21 cellular contexts compared by ENCODE assay signal in genomic region chr12:95796225-95796981, GRCh38. TPM values are rescaled to one million over a fixed set of nuclear protein-coding genes. Genes with fewer than 3 reads are reported as not detected.
A peak's percentile ranks its signal among the peaks of the same experiment; 100 is the strongest.
DNase-seq lines count a peak whose midpoint lies in the region; ATAC-seq, FAIRE-seq and TF ChIP-seq lines count a peak whose summit lies in the region.
"Had no signal": no experiment of that assay in that cellular context is flagged by ENCODE, and none has a peak within 500 bp of the region (broad histone marks: within the 10 kb centered on the region; RNA-seq: fewer than 3 reads in every experiment).

No MANE protein-coding gene starts in this region.

- no peaks in the 10 kb centered on the region for H3K36me3 Mint-ChIP-seq in astrocyte (ENCODE audit: low read depth, unreplicated experiment)

- no peak overlapping the region for H3K9ac ChIP-seq in astrocyte (ENCODE audit: low read length)
- H3K9ac ChIP-seq in kidney (ENCODE audit: low read length in 2 of 2): no peak overlapping the region

- TF ChIP-seq EP300 in upper lobe of left lung (IDR thresholded peaks at IDR 0.05): no peak

- TF ChIP-seq POLR2A in upper lobe of left lung (IDR thresholded peaks at IDR 0.05): no peak

- H3K36me3 ChIP-seq in astrocyte (ENCODE audit: insufficient read depth, low read length) (no peaks in the 10 kb centered on the region), upper lobe of left lung (no peaks in the 10 kb centered on the region), kidney (ENCODE audit: control insufficient read depth in 1 of 2, insufficient read depth in 2 of 2, low read length in 2 of 2) (no peaks in the 10 kb centered on the region)

- WGBS in upper lobe of left lung, 2 donors: 73 to 76% methylated on average over 4 of the region's 4 CpGs

- H3K9me3 ChIP-seq in astrocyte (ENCODE audit: insufficient read depth, low read depth, low read length): no peaks in the 10 kb centered on the region
- H3K9me3 ChIP-seq in upper lobe of left lung: no peaks in the 10 kb centered on the region
- H3K9me3 ChIP-seq in kidney (ENCODE audit: control insufficient read depth in 1 of 2, low read length in 2 of 2): no peaks in the 10 kb centered on the region
- H3K9me3 ChIP-seq: testis had no signal

- DNase-seq in LHCN-M2 (ENCODE audit: low read depth) (peak; percentile 13), astrocyte (ENCODE audit: low read depth) (no peak), left lobe of liver (ENCODE audit: low spot score) (peak; percentile 51), upper lobe of left lung (peak in 1 of 2 donors; percentile 65), kidney (no peak)
- DNase-seq: activated CD8-positive, alpha-beta T cell treated with anti-CD3 and anti-CD28 coated beads for 36 hours; activated T-cell treated with anti-CD3 and anti-CD28 coated beads, Interleukin-2, amount 50 U/mL, for 72 hours; NCI-H187; NK-92 treated with Interleukin-12 subunit alpha and Interleukin-12 subunit beta, amount 100 ng/mL, for 24 hours; posterior cingulate gyrus; Right ventricle myocardium superior; stimulated activated CD4-positive, alpha-beta T cell treated with anti-CD3 and anti-CD28 coated beads, Interleukin-4, amount 100 ng/mL, for 4 hours; stimulated activated CD8-positive, alpha-beta memory T cell treated with anti-CD3 and anti-CD28 coated beads, Interleukin-4, amount 100 ng/mL, for 48 hours; T-helper 1 cell; testis had no signal

- H3K4me1 ChIP-seq in astrocyte (ENCODE audit: insufficient read depth, low read length): peaks cover 2% of the 10 kb centered on the region
- peaks cover 0 to 6% (median 2%) of the 10 kb centered on the region in 4 donors for H3K4me1 ChIP-seq in upper lobe of left lung
- H3K4me1 ChIP-seq in kidney (ENCODE audit: control insufficient read depth in 1 of 2, insufficient read depth in 1 of 2, low read depth in 1 of 2, low read length in 2 of 2): peaks cover 2 to 7% of the 10 kb centered on the region in 2 donors

- TF ChIP-seq CTCF in astrocyte (IDR thresholded peaks at IDR 0.05; ENCODE audit: insufficient read depth, low read depth, low read length) (no peak), upper lobe of left lung (IDR thresholded peaks at IDR 0.05) (no peak), kidney (IDR thresholded peaks at IDR 0.05; ENCODE audit: borderline replicate concordance, extremely low read depth, insufficient read depth) (no peak)

- H4K20me1 ChIP-seq in astrocyte (ENCODE audit: insufficient read depth, low read length): no peaks in the 10 kb centered on the region

- no peak overlapping the region for H3K4me3 Mint-ChIP-seq in astrocyte (ENCODE audit: unreplicated experiment)
- H3K4me3 Mint-ChIP-seq: activated CD8-positive, alpha-beta T cell treated with anti-CD3 and anti-CD28 coated beads for 36 hours; activated T-cell treated with anti-CD3 and anti-CD28 coated beads, Interleukin-2, amount 50 U/mL, for 72 hours; GM23338 had no signal

- intact Hi-C loops in kidney (cut with DNase I): no loop called here

- H3K27ac ChIP-seq in astrocyte (ENCODE audit: low read depth, low read length): no peak overlapping the region
- H3K27ac ChIP-seq in upper lobe of left lung: peak overlapping the region in 2 of 4 donors; percentile 52 to 59
- H3K27ac ChIP-seq in kidney (ENCODE audit: low read depth in 2 of 2, low read length in 2 of 2): no peak overlapping the region
- H3K27ac ChIP-seq: hepatocyte, testis, VCaP had no signal

- H3K4me2 ChIP-seq in astrocyte (ENCODE audit: low read length): no peak overlapping the region
- H3K4me2 ChIP-seq: GM23338, hepatocyte, smooth muscle cell had no signal

- FAIRE-seq in astrocyte (lab: Jason Lieb, UNC): no peak
- no peak for FAIRE-seq in kidney (lab: Jason Lieb, UNC)

- H3K27me3 ChIP-seq in astrocyte (ENCODE audit: insufficient read depth, low read length) (peaks cover 5% of the 10 kb centered on the region), upper lobe of left lung (no peaks in the 10 kb centered on the region)
- H3K27me3 ChIP-seq: testis had no signal

- peak overlapping the region; percentile 41 for H3K27ac Mint-ChIP-seq in astrocyte (ENCODE audit: unreplicated experiment)
- H3K27ac Mint-ChIP-seq: activated CD8-positive, alpha-beta T cell treated with anti-CD3 and anti-CD28 coated beads for 36 hours; activated T-cell treated with anti-CD3 and anti-CD28 coated beads, Interleukin-2, amount 50 U/mL, for 72 hours; GM23338 had no signal

- H3K79me2 ChIP-seq in astrocyte (ENCODE audit: insufficient read depth, low read length): no peaks in the 10 kb centered on the region
- H3K79me2 ChIP-seq: hepatocyte had no signal

- no peaks in the 10 kb centered on the region for H3K9me3 Mint-ChIP-seq in astrocyte (ENCODE audit: unreplicated experiment)
- H3K9me3 Mint-ChIP-seq: activated CD8-positive, alpha-beta T cell treated with anti-CD3 and anti-CD28 coated beads for 36 hours; activated T-cell treated with anti-CD3 and anti-CD28 coated beads, Interleukin-2, amount 50 U/mL, for 72 hours; GM23338 had no signal

- no peak overlapping the region for H2AFZ ChIP-seq in astrocyte (ENCODE audit: low read depth, low read length)
- H2AFZ ChIP-seq: GM23338, hepatocyte had no signal

- no peak overlapping the region for H3K4me3 ChIP-seq in astrocyte (ENCODE audit: insufficient read depth, low read depth, low read length)
- H3K4me3 ChIP-seq in upper lobe of left lung: no peak overlapping the region
- H3K4me3 ChIP-seq in kidney (ENCODE audit: low read length in 2 of 2): no peak overlapping the region
- H3K4me3 ChIP-seq: GM23338, hepatocyte, smooth muscle cell, testis had no signal

- ATAC-seq in left lobe of liver (peak; percentile 81), upper lobe of left lung (ENCODE audit: low FRiP score in 2 of 2) (peak; percentile 36 to 73), GM21423 (IDR thresholded peaks at IDR 0.05; ENCODE audit: unreplicated experiment) (no peak), GM18868 (IDR thresholded peaks at IDR 0.05; ENCODE audit: unreplicated experiment) (no peak)
- ATAC-seq: activated CD8-positive, alpha-beta T cell treated with anti-CD3 and anti-CD28 coated beads for 36 hours; GM23338 had no signal

- peaks cover 12% of the 10 kb centered on the region for H3K27me3 Mint-ChIP-seq in astrocyte (ENCODE audit: low read depth, unreplicated experiment)

- peaks cover 8% of the 10 kb centered on the region for H3K4me1 Mint-ChIP-seq in astrocyte (ENCODE audit: low read depth, unreplicated experiment)

RNA-seq across cellular contexts. Expression of gene NTN4, which starts 5.8 kb away (rescaled TPM):
- total RNA-seq in LHCN-M2 (2014; rRNA removed): 17.6 and 19.0 TPM in 2 replicates
- 17.3 TPM for polyA plus RNA-seq in LHCN-M2 (2012)
- total RNA-seq in astrocyte: 22.6 and 28.9 TPM in 2 replicates
- 20.7 TPM for total RNA-seq in left lobe of liver
- total RNA-seq in upper lobe of left lung: 100 to 1,000 TPM in 2 of 6 donors, 10 to 100 TPM in 4; 74.1 to 115 (median 94.3) TPM
- 83.2 TPM for total RNA-seq in kidney
- 71.0 TPM for polyA plus RNA-seq in kidney (ENCODE audit: insufficient read depth, low read depth, low replicate concordance)
- total RNA-seq: activated CD8-positive, alpha-beta T cell treated with anti-CD3 and anti-CD28 coated beads for 36 hours had no signal
- polyA plus RNA-seq: smooth muscle cell had no signal

Comparison
In these comparisons a context has a peak if more than half of its experiments do, and no peak if none do; other contexts are left out.
1. DNase-seq: peak in LHCN-M2 (single experiment) and left lobe of liver (single experiment); none in astrocyte (single experiment) and kidney (single experiment).
2. ATAC-seq: peak in left lobe of liver (single experiment) and upper lobe of left lung (2 of 2); none in GM21423 (single experiment) and GM18868 (single experiment).